11 cellular contexts compared by ENCODE assay signal in the genomic region with DNA sequence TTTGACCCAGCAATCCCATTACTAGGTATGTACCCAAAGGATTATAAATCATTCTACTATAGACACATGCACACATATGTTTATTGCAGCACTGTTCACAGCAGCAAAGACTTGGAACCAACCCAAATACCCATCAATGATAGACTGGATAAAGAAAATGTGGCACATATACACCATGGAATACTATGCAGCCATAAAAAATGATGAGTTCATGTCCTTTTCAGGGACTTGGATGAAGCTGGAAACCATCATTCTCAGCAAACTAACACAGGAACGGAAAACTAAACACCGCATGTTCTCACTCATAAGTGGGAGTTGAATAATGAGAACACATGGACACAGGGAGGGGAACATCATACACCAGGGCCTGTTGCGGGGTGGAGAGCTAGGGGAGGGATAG. TPM values are rescaled to one million over a fixed set of nuclear protein-coding genes. Genes with fewer than 3 reads are reported as not detected.
DNase-seq lines count a peak whose midpoint lies in the region; ATAC-seq and TF ChIP-seq lines count a peak whose summit lies in the region.
"Not testable (repeated sequence)": the region's sequence is repeated elsewhere in the genome, so short reads cannot be mapped to it uniquely, and the experiment has no call there.
"Had no signal": no experiment of that assay in that cellular context is flagged by ENCODE, and none has a peak within 500 bp of the region (broad histone marks: within the 10 kb centered on the region; RNA-seq: fewer than 3 reads in every experiment).

No MANE protein-coding gene starts in this region.

- H3K36me3 Mint-ChIP-seq in T-helper 1 cell treated with Interleukin-12 subunit alpha and Interleukin-12 subunit beta and Interleukin-4 antibody, amounts not matched to agents 30 μg/mL and 1 μg/mL, for 36 hours (ENCODE audit: low read depth) = peaks cover 16% of the 10 kb centered on the region
- peaks cover 45% of the 10 kb centered on the region for H3K36me3 Mint-ChIP-seq in activated CD8-positive, alpha-beta T cell treated with anti-CD3 and anti-CD28 coated beads for 36 hours (ENCODE audit: low read depth)
- peaks cover 30 to 32% of the 10 kb centered on the region in 2 donors for H3K36me3 Mint-ChIP-seq in activated naive CD4-positive, alpha-beta T cell treated with anti-CD3 and anti-CD28 coated beads, Interleukin-2, amount 50 U/mL, for 72 hours
- not testable (repeated sequence) for H3K36me3 Mint-ChIP-seq in memory B cell; nephron progenitor cell (ENCODE audit: low read depth)

- ATAC-seq in DND-41 (ENCODE audit: insufficient read depth, low read depth); activated CD8-positive, alpha-beta T cell treated with anti-CD3 and anti-CD28 coated beads for 36 hours; activated naive CD4-positive, alpha-beta T cell treated with anti-CD3 and anti-CD28 coated beads, Interleukin-2, amount 50 U/mL, for 72 hours; memory B cell (ENCODE audit: low read depth); stimulated activated naive CD8-positive, alpha-beta T cell treated with anti-CD3 and anti-CD28 coated beads, Interleukin-15, amount 100 ng/mL, for 72 hours: not testable (repeated sequence)

- CTCF ChIA-PET in activated CD8-positive, alpha-beta T cell treated with anti-CD3 and anti-CD28 coated beads for 36 hours (lab: Charles Lee) = interaction anchor here (1.4 kb wide), 1 partner anchor 69 kb away, joined by 5 read pairs; no protein-coding TSS in a partner anchor

- not testable (repeated sequence) for H3K36me3 ChIP-seq in BLaER1; DND-41 (ENCODE audit: insufficient read depth, low read length)

- not testable (repeated sequence) for DNase-seq in DND-41; activated CD8-positive, alpha-beta T cell treated with anti-CD3 and anti-CD28 coated beads for 36 hours; activated naive CD4-positive, alpha-beta T cell treated with anti-CD3 and anti-CD28 coated beads, Interleukin-2, amount 50 U/mL, for 72 hours (ENCODE audit: low spot score in 2 of 2); memory B cell (ENCODE audit: low spot score in 2 of 2); nephron progenitor cell; stimulated activated naive CD8-positive, alpha-beta T cell treated with anti-CD3 and anti-CD28 coated beads, Interleukin-15, amount 100 ng/mL, for 72 hours

- intact Hi-C loops in activated CD8-positive, alpha-beta T cell treated with anti-CD3 and anti-CD28 coated beads for 36 hours (cut with micrococcal nuclease) = not testable (repeated sequence)

- H4K20me1 ChIP-seq in BLaER1; DND-41 (ENCODE audit: insufficient read depth, low read length): not testable (repeated sequence)

- peaks cover 11% of the 10 kb centered on the region for H3K9me3 ChIP-seq in BLaER1
- H3K9me3 ChIP-seq in DND-41 (ENCODE audit: insufficient read depth, low read length, severe bottlenecking) = not testable (repeated sequence)

- H3K9ac ChIP-seq in BLaER1 = not testable (repeated sequence)
- 0 out of 2 replicates have a peak overlapping the region, but pooled peaks have one; percentile 0 for H3K9ac ChIP-seq in DND-41 (ENCODE audit: low read depth, low read length)

- H3K4me2 ChIP-seq in BLaER1 = peak overlapping the region; percentile 73
- not testable (repeated sequence) for H3K4me2 ChIP-seq in DND-41 (ENCODE audit: insufficient read depth, low read length)

- H3K27ac ChIP-seq in BLaER1 = peak overlapping the region; percentile 65
- peak overlapping the region; percentile 68 for H3K27ac ChIP-seq in DND-41 (ENCODE audit: low read length)

- peaks cover 39% of the 10 kb centered on the region for H3K4me1 ChIP-seq in BLaER1
- peaks cover 62% of the 10 kb centered on the region for H3K4me1 ChIP-seq in DND-41 (ENCODE audit: insufficient read depth, low read length)

- H3K4me1 Mint-ChIP-seq in T-helper 1 cell treated with Interleukin-12 subunit alpha and Interleukin-12 subunit beta and Interleukin-4 antibody, amounts not matched to agents 30 μg/mL and 1 μg/mL, for 36 hours (ENCODE audit: low read depth) = peaks cover 30% of the 10 kb centered on the region
- peaks cover 42% of the 10 kb centered on the region for H3K4me1 Mint-ChIP-seq in activated CD8-positive, alpha-beta T cell treated with anti-CD3 and anti-CD28 coated beads for 36 hours (ENCODE audit: low read depth)
- H3K4me1 Mint-ChIP-seq in memory B cell = peaks cover 34% of the 10 kb centered on the region
- H3K4me1 Mint-ChIP-seq in nephron progenitor cell = not testable (repeated sequence)
- peaks cover 56% of the 10 kb centered on the region for H3K4me1 Mint-ChIP-seq in stimulated activated naive CD8-positive, alpha-beta T cell treated with anti-CD3 and anti-CD28 coated beads, Interleukin-15, amount 100 ng/mL, for 72 hours

- not testable (repeated sequence) for H3K4me3 Mint-ChIP-seq in T-helper 1 cell treated with Interleukin-12 subunit alpha and Interleukin-12 subunit beta and Interleukin-4 antibody, amounts not matched to agents 30 μg/mL and 1 μg/mL, for 36 hours; activated CD8-positive, alpha-beta T cell treated with anti-CD3 and anti-CD28 coated beads for 36 hours; memory B cell; nephron progenitor cell
- H3K4me3 Mint-ChIP-seq in stimulated activated naive CD8-positive, alpha-beta T cell treated with anti-CD3 and anti-CD28 coated beads, Interleukin-15, amount 100 ng/mL, for 72 hours = peak overlapping the region in 1 of 2 donors; percentile 38

- not testable (repeated sequence) for H2AFZ ChIP-seq in DND-41 (ENCODE audit: low read depth, low read length)

- POLR2A ChIA-PET in activated CD8-positive, alpha-beta T cell treated with anti-CD3 and anti-CD28 coated beads for 36 hours (lab: Charles Lee) = interaction anchor here (1.4 kb wide), 1 partner anchor 9 kb away, joined by 4 read pairs; no protein-coding TSS in a partner anchor

- not testable (repeated sequence) for H3K79me2 ChIP-seq in DND-41 (ENCODE audit: insufficient read depth, low read length)

- H3K27me3 ChIP-seq in BLaER1; DND-41 (ENCODE audit: insufficient read depth, low read length, poor library complexity): not testable (repeated sequence)

- H3K9me3 Mint-ChIP-seq in T-helper 1 cell treated with Interleukin-12 subunit alpha and Interleukin-12 subunit beta and Interleukin-4 antibody, amounts not matched to agents 30 μg/mL and 1 μg/mL, for 36 hours = peaks cover 18% of the 10 kb centered on the region
- H3K9me3 Mint-ChIP-seq in activated CD8-positive, alpha-beta T cell treated with anti-CD3 and anti-CD28 coated beads for 36 hours = peaks cover 25% of the 10 kb centered on the region
- peaks cover 14 to 18% of the 10 kb centered on the region in 2 donors for H3K9me3 Mint-ChIP-seq in activated naive CD4-positive, alpha-beta T cell treated with anti-CD3 and anti-CD28 coated beads, Interleukin-2, amount 50 U/mL, for 72 hours
- H3K9me3 Mint-ChIP-seq in memory B cell, nephron progenitor cell: not testable (repeated sequence)
- H3K9me3 Mint-ChIP-seq in stimulated activated naive CD8-positive, alpha-beta T cell treated with anti-CD3 and anti-CD28 coated beads, Interleukin-15, amount 100 ng/mL, for 72 hours = peaks cover 13 to 18% of the 10 kb centered on the region in 2 donors

- peak overlapping the region; percentile 18 for H3K27ac Mint-ChIP-seq in T-helper 1 cell treated with Interleukin-12 subunit alpha and Interleukin-12 subunit beta and Interleukin-4 antibody, amounts not matched to agents 30 μg/mL and 1 μg/mL, for 36 hours
- peak overlapping the region; percentile 9 for H3K27ac Mint-ChIP-seq in activated CD8-positive, alpha-beta T cell treated with anti-CD3 and anti-CD28 coated beads for 36 hours
- peak overlapping the region; percentile 17 to 75 for H3K27ac Mint-ChIP-seq in activated naive CD4-positive, alpha-beta T cell treated with anti-CD3 and anti-CD28 coated beads, Interleukin-2, amount 50 U/mL, for 72 hours
- H3K27ac Mint-ChIP-seq in memory B cell (peak overlapping the region; percentile 83), nephron progenitor cell (peak overlapping the region; percentile 44)
- peak overlapping the region; percentile 50 to 74 for H3K27ac Mint-ChIP-seq in stimulated activated naive CD8-positive, alpha-beta T cell treated with anti-CD3 and anti-CD28 coated beads, Interleukin-15, amount 100 ng/mL, for 72 hours

- H3K27me3 Mint-ChIP-seq in T-helper 1 cell treated with Interleukin-12 subunit alpha and Interleukin-12 subunit beta and Interleukin-4 antibody, amounts not matched to agents 30 μg/mL and 1 μg/mL, for 36 hours (ENCODE audit: low read depth); activated CD8-positive, alpha-beta T cell treated with anti-CD3 and anti-CD28 coated beads for 36 hours; memory B cell; stimulated activated naive CD8-positive, alpha-beta T cell treated with anti-CD3 and anti-CD28 coated beads, Interleukin-15, amount 100 ng/mL, for 72 hours: not testable (repeated sequence)
- peaks cover 24% of the 10 kb centered on the region for H3K27me3 Mint-ChIP-seq in nephron progenitor cell (ENCODE audit: low read depth, poor library complexity)

- not testable (repeated sequence) for H3K4me3 ChIP-seq in BLaER1; DND-41 (ENCODE audit: low read depth in 1 of 2, low read length in 2 of 2)

- TF ChIP-seq CTCF in DND-41 (IDR thresholded peaks at IDR 0.05; ENCODE audit: borderline replicate concordance, extremely low read depth, low read length, poor library complexity, severe bottlenecking); activated CD8-positive, alpha-beta T cell treated with anti-CD3 and anti-CD28 coated beads for 36 hours (IDR thresholded peaks at IDR 0.05); nephron progenitor cell (IDR thresholded peaks at IDR 0.05): not testable (repeated sequence)

RNA-seq across cellular contexts. Expression of gene SELP, which starts 40.3 kb away (rescaled TPM):
- under 1 TPM; 0.50 to 0.81 TPM for total RNA-seq in activated CD8-positive, alpha-beta T cell treated with anti-CD3 and anti-CD28 coated beads for 36 hours
- total RNA-seq in activated naive CD4-positive, alpha-beta T cell treated with anti-CD3 and anti-CD28 coated beads, Interleukin-2, amount 50 U/mL, for 72 hours = 1 to 10 TPM; 1.5 to 2.0 TPM
- total RNA-seq: A172, M059J, SJSA1 had no signal

RNA-seq across cellular contexts. Expression of gene SELL, which starts 41.2 kb away (rescaled TPM):
- total RNA-seq in activated CD8-positive, alpha-beta T cell treated with anti-CD3 and anti-CD28 coated beads for 36 hours = 100 to 1,000 TPM; 105 to 110 TPM
- total RNA-seq in activated naive CD4-positive, alpha-beta T cell treated with anti-CD3 and anti-CD28 coated beads, Interleukin-2, amount 50 U/mL, for 72 hours = 100 to 1,000 TPM; 317 to 341 TPM
- total RNA-seq: A172 had no signal

Comparison
In these comparisons a context has a peak if more than half of its experiments do, and no peak if none do; other contexts are left out.
1. H3K27ac Mint-ChIP-seq: peak in every context shown above with its lines; median percentile 83 in memory B cell; 62 in stimulated activated naive CD8-positive, alpha-beta T cell treated with anti-CD3 and anti-CD28 coated beads, Interleukin-15, amount 100 ng/mL, for 72 hours; 46 in activated naive CD4-positive, alpha-beta T cell treated with anti-CD3 and anti-CD28 coated beads, Interleukin-2, amount 50 U/mL, for 72 hours; 44 in nephron progenitor cell; 18 in T-helper 1 cell treated with Interleukin-12 subunit alpha and Interleukin-12 subunit beta and Interleukin-4 antibody, amounts not matched to agents 30 μg/mL and 1 μg/mL, for 36 hours; 9 in activated CD8-positive, alpha-beta T cell treated with anti-CD3 and anti-CD28 coated beads for 36 hours.